12 cellular contexts compared by ENCODE assay signal in the genomic region with DNA sequence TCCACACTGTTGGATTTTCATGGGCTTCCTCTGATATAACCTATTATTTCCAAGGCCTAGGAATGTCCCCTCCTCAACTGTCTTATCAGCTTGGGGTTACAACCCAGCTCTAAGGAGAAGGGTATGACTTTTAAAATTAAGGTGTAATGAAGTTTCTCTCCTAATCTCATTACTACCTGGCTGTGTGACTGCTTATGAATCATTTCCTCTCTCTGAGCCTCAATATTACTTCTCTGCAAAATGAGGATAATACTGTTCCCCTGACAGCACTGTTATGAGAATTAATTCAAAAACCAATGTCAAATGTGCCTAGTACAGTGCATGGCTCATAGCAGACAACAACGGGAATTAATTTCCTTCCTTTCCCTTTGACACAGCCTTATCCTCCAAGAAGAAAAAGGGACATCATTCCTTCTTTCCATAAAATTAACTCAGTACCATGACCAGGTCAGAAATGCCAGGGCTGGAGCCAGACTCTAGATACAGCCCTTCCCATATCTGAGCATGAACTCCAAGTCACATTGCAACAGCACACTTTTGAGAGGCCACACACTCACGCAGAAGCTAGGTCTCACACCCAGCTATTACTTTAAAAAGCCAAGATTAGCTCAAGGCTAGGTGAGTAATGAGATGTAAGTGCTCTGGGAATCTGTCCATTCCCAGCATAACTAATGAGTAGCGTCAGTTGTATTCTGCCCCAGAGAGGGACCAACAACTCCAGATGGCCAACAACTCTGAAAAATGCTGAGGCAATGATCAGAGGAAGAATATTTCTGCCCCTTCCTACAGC.
DNase-seq lines count a peak whose midpoint lies in the region; ATAC-seq and TF ChIP-seq lines count a peak whose summit lies in the region.
"Had no signal": no experiment of that assay in that cellular context is flagged by ENCODE, and none has a peak within 500 bp of the region (broad histone marks: within the 10 kb centered on the region; RNA-seq: fewer than 3 reads in every experiment).

No MANE protein-coding gene starts in this region.

- TF ChIP-seq EP300 in ovary (IDR thresholded peaks at IDR 0.05): no peak

- H3K9me3 ChIP-seq in ovary: no peaks in the 10 kb centered on the region
- H3K9me3 ChIP-seq: right lobe of liver had no signal

- ATAC-seq in HG03457 (IDR thresholded peaks at IDR 0.05; ENCODE audit: unreplicated experiment): no peak
- ATAC-seq: right lobe of liver had no signal

- no peaks in the 10 kb centered on the region for H3K27me3 ChIP-seq in ovary
- H3K27me3 ChIP-seq: right lobe of liver had no signal

- WGBS in ovary, 3 donors: 38 to 60% (median 51%) methylated on average over 3 of the region's 3 CpGs

- no peaks in the 10 kb centered on the region for H3K36me3 ChIP-seq in ovary
- H3K36me3 ChIP-seq: right lobe of liver had no signal

- H3K27ac ChIP-seq in ovary: no peak overlapping the region
- H3K27ac ChIP-seq: right lobe of liver had no signal

- TF ChIP-seq CTCF in AG09309 (IDR thresholded peaks at IDR 0.05; ENCODE audit: control insufficient read depth, insufficient read depth, low read depth, low read length, missing control alignments): no peak
- TF ChIP-seq CTCF in cardiac fibroblast (IDR thresholded peaks at IDR 0.05; ENCODE audit: low read depth, low read length): no peak
- TF ChIP-seq CTCF in ovary (IDR thresholded peaks at IDR 0.05): no peak

- H3K4me3 ChIP-seq in AG09309 (ENCODE audit: control insufficient read depth, low read depth, low read length): no peak overlapping the region
- H3K4me3 ChIP-seq in cardiac fibroblast (replicated peaks in 1 of 2; ENCODE audit: low read depth in 2 of 2, low read length in 2 of 2): no peak overlapping the region
- no peak overlapping the region for H3K4me3 ChIP-seq in ovary
- H3K4me3 ChIP-seq: right lobe of liver had no signal

- intact Hi-C loops in ovary (cut with DNase I): no loop called here

- no peaks in the 10 kb centered on the region for H3K4me1 ChIP-seq in ovary (ENCODE audit: insufficient read depth)
- H3K4me1 ChIP-seq: right lobe of liver had no signal

- no peak for TF ChIP-seq POLR2A in ovary (IDR thresholded peaks at IDR 0.05)

- DNase-seq in AG09309 (ENCODE audit: low read depth): peak; percentile 96
- DNase-seq in NCI-H2227 (lab: John Stamatoyannopoulos, UW; ENCODE audit: unreplicated experiment): peak; percentile 15
- peak; percentile 68 to 87 for DNase-seq in cardiac fibroblast (ENCODE audit: low read depth in 2 of 2)
- DNase-seq in left kidney (ENCODE audit: low read depth, low spot score): peak; percentile 7
- no peak for DNase-seq in ovary
- DNase-seq in LoVo (ENCODE audit: low spot score): no peak
- no peak for DNase-seq in ureter (ENCODE audit: low spot score)
- DNase-seq: activated gamma-delta T cell; CD4-positive, alpha-beta T cell; NCI-H1092 treated with DMSO at 0.1 percent for 48 hours; right lobe of liver had no signal

Comparison
In these comparisons a context has a peak if more than half of its experiments do, and no peak if none do; other contexts are left out.
1. DNase-seq: peak in AG09309 (single experiment), NCI-H2227 (single experiment), cardiac fibroblast (2 of 2) and left kidney (single experiment); none in ovary (0 of 5), LoVo (single experiment) and ureter (single experiment).